ENCODE assay signal across 24 cellular contexts in the genomic region with DNA sequence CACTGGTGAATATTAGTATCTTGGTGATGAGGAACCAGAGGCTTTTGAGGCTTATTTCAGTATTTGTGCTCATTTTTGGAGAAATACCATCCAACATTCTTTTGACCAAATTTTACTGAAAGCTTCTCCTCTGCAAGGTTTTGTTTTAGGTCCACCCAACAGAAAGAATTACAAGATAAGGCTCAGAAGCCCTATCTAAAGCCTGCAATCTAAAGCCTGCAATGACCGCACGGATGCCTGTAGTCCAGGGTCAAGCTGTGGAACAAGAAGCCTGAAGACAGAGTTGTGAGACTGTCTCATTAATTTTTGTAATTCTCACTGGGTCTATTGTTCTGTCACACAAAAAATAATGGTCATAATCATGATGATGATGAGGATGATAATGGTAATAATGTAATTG.
"Had no signal": no experiment of that assay in that cellular context is flagged by ENCODE, and none has a peak within 500 bp of the region (broad histone marks: within the 10 kb centered on the region; RNA-seq: fewer than 3 reads in every experiment).

No MANE protein-coding gene starts in this region.

- H3K27me3 ChIP-seq: MG63, Peyer's patch, SJSA1 had no signal

- H3K9me3 ChIP-seq: MG63, Peyer's patch, SJSA1, SK-N-SH had no signal

- H3K36me3 ChIP-seq: MG63, Peyer's patch, SJSA1 had no signal

- H3K27ac ChIP-seq: Peyer's patch, SJSA1 had no signal

- H3K4me3 ChIP-seq: MG63, Peyer's patch, SJSA1 had no signal

- DNase-seq: activated CD4-positive, alpha-beta T cell treated with anti-CD3 and anti-CD28 coated beads, Interleukin-2, amount 10 ng/mL, durations not matched to agents 24 days and 14 days; activated CD4-positive, alpha-beta T cell treated with anti-CD3 and anti-CD28 coated beads, Interleukin-2, amount 50 U/mL, for 4 hours; activated CD8-positive, alpha-beta T cell treated with anti-CD3 and anti-CD28 coated beads for 36 hours; activated gamma-delta T cell; activated naive CD4-positive, alpha-beta T cell treated with Interleukin-2 at 50 U/mL for 16 hours; activated naive CD8-positive, alpha-beta T cell treated with anti-CD3 and anti-CD28 coated beads, Interleukin-2, amount 10 ng/mL, durations not matched to agents 7 days and 5 days; activated T-cell treated with anti-CD3 and anti-CD28 coated beads, Interleukin-2, amount 50 U/mL, for 1 hour; activated T-cell treated with anti-CD3 and anti-CD28 coated beads, Interleukin-2, amount 50 U/mL, for 72 hours; central memory CD4-positive, alpha-beta T cell; Kasumi-1; MG63; NCI-H1048; NCI-H1105 treated with DMSO at 0.1 percent for 48 hours; NCI-H1436; NCI-H1694 treated with DMSO at 0.1 percent for 48 hours; NCI-H2029; NCI-H345; NCI-H524 treated with DMSO at 0.1 percent for 48 hours; PC-3; Peyer's patch; RPMI8226; SHP77 treated with DMSO at 0.1 percent for 48 hours; SK-N-SH had no signal

- H3K4me1 ChIP-seq: Peyer's patch, SJSA1 had no signal

- ATAC-seq: activated CD8-positive, alpha-beta T cell treated with anti-CD3 and anti-CD28 coated beads for 36 hours; PC-3 had no signal
